In genomic region chr4:108492816-108493595, GRCh38 we compare ENCODE assay signal across 8 cellular contexts.
DNase-seq lines count a peak whose midpoint lies in the region; ATAC-seq and TF ChIP-seq lines count a peak whose summit lies in the region.

No MANE protein-coding gene starts in this region.

- no peaks in the 10 kb centered on the region for H3K9me2 ChIP-seq in PC-3 (replicated peaks; ENCODE audit: low read length)

- H3K4me2 ChIP-seq in PC-3 (ENCODE audit: low read length) = no peak overlapping the region

- no peak overlapping the region for H3K4me3 ChIP-seq in PC-3 (ENCODE audit: low read length)
- H3K4me3 ChIP-seq in choroid plexus epithelial cell (ENCODE audit: low read depth, low read length) = no peak overlapping the region
- H3K4me3 ChIP-seq in dorsolateral prefrontal cortex = no peak overlapping the region

- H3K27me3 ChIP-seq in PC-3 (ENCODE audit: low read length) (no peaks in the 10 kb centered on the region), dorsolateral prefrontal cortex (no peaks in the 10 kb centered on the region)

- no peaks in the 10 kb centered on the region for H3F3A ChIP-seq in PC-3 (ENCODE audit: low read length, unreplicated experiment)

- TF ChIP-seq CTCF in PC-3 (conservative IDR thresholded peaks at IDR 0.05; ENCODE audit: low read depth, low read length) = peak; percentile 46
- TF ChIP-seq CTCF in choroid plexus epithelial cell (conservative IDR thresholded peaks at IDR 0.05; ENCODE audit: low read depth, low read length) = peak; percentile 70
- no peak for TF ChIP-seq CTCF in dorsolateral prefrontal cortex (IDR thresholded peaks at IDR 0.05 in 54 of 56, conservative IDR thresholded peaks at IDR 0.05 in 2 of 56; ENCODE audit: low read depth in 1 of 56, partially characterized antibody in 56 of 56)

- POLR2A ChIA-PET in PC-3 (lab: Charles Lee; ENCODE audit: unreplicated experiment) = no interaction called here

- H4K20me1 ChIP-seq in PC-3 (ENCODE audit: low read length) = no peaks in the 10 kb centered on the region

- CTCF ChIA-PET in PC-3 (lab: Charles Lee) = no interaction called here

- intact Hi-C loops in PC-3 (cut with micrococcal nuclease) (no loop called here), left ventricle myocardium superior (cut with micrococcal nuclease) (no loop called here), dorsolateral prefrontal cortex (cut with DNase I) (no loop called here)

- DNase-seq in PC-3 (peak; percentile 4), choroid plexus epithelial cell (ENCODE audit: low read depth) (peak; percentile 39), left ventricle myocardium superior (no peak), dorsolateral prefrontal cortex (no peak), D341Med (ENCODE audit: low spot score) (no peak)
- DNase-seq in stimulated activated CD4-positive, alpha-beta T cell treated with anti-CD3 and anti-CD28 coated beads, Interleukin-15, amount 100 ng/mL, for 24 hours = peak; percentile 58

- ATAC-seq in GM19463 (IDR thresholded peaks at IDR 0.05; ENCODE audit: unreplicated experiment) (peak; percentile 58), PC-3 (no peak), left ventricle myocardium superior (no peak), GM18861 (IDR thresholded peaks at IDR 0.05; ENCODE audit: unreplicated experiment) (no peak)

- H3K9ac ChIP-seq in PC-3 (ENCODE audit: low read length) = no peak overlapping the region

- H3K36me3 ChIP-seq in PC-3 (ENCODE audit: low read depth, low read length) = no peaks in the 10 kb centered on the region

- no peak overlapping the region for H2AFZ ChIP-seq in PC-3 (ENCODE audit: low read length)

- no TSS peak for BruUV-seq in PC-3 (replicated peaks; lab: Mats Ljungman, UMichigan)

- H3K79me2 ChIP-seq in PC-3 (ENCODE audit: low read length) = no peaks in the 10 kb centered on the region

- H3K4me1 ChIP-seq in PC-3 (ENCODE audit: insufficient read depth, low read length) = no peaks in the 10 kb centered on the region

- H3K9me3 ChIP-seq in PC-3 (ENCODE audit: low read length) = no peaks in the 10 kb centered on the region

- no peak overlapping the region for H3K27ac ChIP-seq in PC-3 (ENCODE audit: low read length)
- H3K27ac ChIP-seq in dorsolateral prefrontal cortex = no peak overlapping the region

Comparison
In these comparisons a context has a peak if more than half of its experiments do, and no peak if none do; other contexts are left out.
1. DNase-seq: peak in PC-3 (single experiment), choroid plexus epithelial cell (single experiment) and stimulated activated CD4-positive, alpha-beta T cell treated with anti-CD3 and anti-CD28 coated beads, Interleukin-15, amount 100 ng/mL, for 24 hours (single experiment); none in left ventricle myocardium superior (single experiment), dorsolateral prefrontal cortex (0 of 10) and D341Med (single experiment).
2. CTCF ChIP-seq: peak in PC-3 (single experiment) and choroid plexus epithelial cell (single experiment); none in dorsolateral prefrontal cortex (0 of 56).